In the genomic region with DNA sequence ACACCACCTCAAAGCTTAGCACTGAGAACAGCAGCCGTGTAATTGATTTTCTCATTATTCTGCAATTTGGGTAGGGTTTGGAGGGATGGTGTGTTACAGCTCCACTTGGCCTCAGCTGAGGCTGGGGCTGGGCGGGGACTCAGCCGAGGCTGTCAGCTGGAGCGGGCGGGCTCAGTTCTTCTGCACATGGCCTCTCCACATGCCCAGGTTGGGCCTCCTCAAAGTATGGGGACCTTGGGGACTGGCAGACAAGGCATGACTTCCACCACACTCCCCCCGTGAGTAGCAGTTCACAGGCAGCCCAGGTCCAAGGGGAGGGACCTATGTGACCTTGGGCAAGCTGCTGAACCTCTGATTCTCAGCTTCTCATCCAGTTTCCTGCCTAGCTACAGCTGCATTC, we compare ENCODE assay signal across 17 cellular contexts.
A peak's percentile ranks its signal among the peaks of the same experiment; 100 is the strongest.
DNase-seq lines count a peak whose midpoint lies in the region; ATAC-seq and TF ChIP-seq lines count a peak whose summit lies in the region.
"Had no signal": no experiment of that assay in that cellular context is flagged by ENCODE, and none has a peak within 500 bp of the region (broad histone marks: within the 10 kb centered on the region; RNA-seq: fewer than 3 reads in every experiment).

No MANE protein-coding gene starts in this region.

- no peaks in the 10 kb centered on the region for H3K9me3 Mint-ChIP-seq in activated naive CD4-positive, alpha-beta T cell treated with anti-CD3 and anti-CD28 coated beads, Interleukin-2, amount 10 ng/mL, durations not matched to agents 7 days and 5 days

- H3K23ac ChIP-seq in neuronal stem cell (ENCODE audit: low read depth, low read length, poor library complexity) = peak overlapping the region; percentile 21

- no peak overlapping the region for H2BK120ac ChIP-seq in neuronal stem cell (ENCODE audit: low read depth, low read length)

- peaks cover 3% of the 10 kb centered on the region for H3K79me1 ChIP-seq in neuronal stem cell (ENCODE audit: low read depth, low read length)

- no peak overlapping the region for H3K4me3 ChIP-seq in heart right ventricle
- H3K4me3 ChIP-seq in lower lobe of right lung = no peak overlapping the region
- no peak overlapping the region for H3K4me3 ChIP-seq in neuronal stem cell (ENCODE audit: low read length in 2 of 2)
- H3K4me3 ChIP-seq: BLaER1, HAP-1 had no signal

- no peak overlapping the region for H3K4ac ChIP-seq in neuronal stem cell (ENCODE audit: low read length)

- H4K91ac ChIP-seq in neuronal stem cell (ENCODE audit: low read depth, low read length, poor library complexity) = no peak overlapping the region

- H4K8ac ChIP-seq in neuronal stem cell (ENCODE audit: low read depth, low read length) = no peak overlapping the region

- H3K36me3 ChIP-seq in heart right ventricle (no peaks in the 10 kb centered on the region), lower lobe of right lung (no peaks in the 10 kb centered on the region), neuronal stem cell (replicated peaks in 1 of 2; ENCODE audit: control insufficient read depth in 2 of 2, insufficient read depth in 2 of 2, low read length in 2 of 2) (no peaks in the 10 kb centered on the region)
- H3K36me3 ChIP-seq: BLaER1, HAP-1 had no signal

- 74 to 89% methylated on average over 6 of the region's 6 CpGs for WGBS in heart right ventricle, 2 donors
- no CpG with 5 or more reads among the region's 6 CpGs for WGBS in neuronal stem cell (ENCODE audit: extremely low coverage in 2 of 2, insufficient read length in 2 of 2, insufficient replicate concordance in 1 of 2), 2 donors

- H2BK15ac ChIP-seq in neuronal stem cell (ENCODE audit: low read length) = no peak overlapping the region

- peak overlapping the region; percentile 56 for H2BK5ac ChIP-seq in neuronal stem cell (ENCODE audit: low read length)

- H3K4me2 ChIP-seq in neuronal stem cell (ENCODE audit: insufficient read depth, low read length, poor library complexity, severe bottlenecking) = no peak overlapping the region
- H3K4me2 ChIP-seq: BLaER1 had no signal

- H3K4me1 ChIP-seq in heart right ventricle (no peaks in the 10 kb centered on the region), lower lobe of right lung (peaks cover 32% of the 10 kb centered on the region), neuronal stem cell (ENCODE audit: control insufficient read depth in 2 of 2, insufficient read depth in 1 of 2, low read depth in 1 of 2, low read length in 2 of 2) (peaks cover 2 to 16% of the 10 kb centered on the region in 2 donors)
- H3K4me1 ChIP-seq: BLaER1, HAP-1 had no signal

- no peak for TF ChIP-seq CTCF in heart right ventricle (IDR thresholded peaks at IDR 0.05)
- TF ChIP-seq CTCF in lower lobe of right lung (IDR thresholded peaks at IDR 0.05) = no peak

- DNase-seq in Right ventricle myocardium inferior (ENCODE audit: missing footprints) (no peak), heart right ventricle (no peak), lower lobe of right lung (no peak), neuronal stem cell (ENCODE audit: low spot score) (no peak), left lobe of liver (ENCODE audit: low spot score) (no peak), anterior cingulate cortex (lab: John Stamatoyannopoulos, UW) (no peak)
- DNase-seq in activated naive CD4-positive, alpha-beta T cell treated with anti-CD3 and anti-CD28 coated beads, Interleukin-2, amount 10 ng/mL, durations not matched to agents 7 days and 5 days = no peak
- no peak for DNase-seq in activated CD4-positive, alpha-beta T cell treated with anti-CD3 and anti-CD28 coated beads, Interleukin-2, amount 50 U/mL, for 4 hours
- DNase-seq: CD4-positive, alpha-beta memory T cell; DMS153; DMS79; GF-D8 had no signal

- H3K9me3 ChIP-seq in heart right ventricle (no peaks in the 10 kb centered on the region), lower lobe of right lung (no peaks in the 10 kb centered on the region), neuronal stem cell (replicated peaks in 1 of 2; ENCODE audit: control insufficient read depth in 2 of 2, insufficient read depth in 1 of 2, low read depth in 1 of 2, low read length in 2 of 2) (peaks cover 0 to 2% of the 10 kb centered on the region in 2 donors)
- H3K9me3 ChIP-seq: BLaER1, HAP-1 had no signal

- H3K4me1 Mint-ChIP-seq in activated naive CD4-positive, alpha-beta T cell treated with anti-CD3 and anti-CD28 coated beads, Interleukin-2, amount 10 ng/mL, durations not matched to agents 7 days and 5 days = no peaks in the 10 kb centered on the region
- H3K4me1 Mint-ChIP-seq: CD14-positive monocyte had no signal

- no peaks in the 10 kb centered on the region for H3K36me3 Mint-ChIP-seq in activated naive CD4-positive, alpha-beta T cell treated with anti-CD3 and anti-CD28 coated beads, Interleukin-2, amount 10 ng/mL, durations not matched to agents 7 days and 5 days
- H3K36me3 Mint-ChIP-seq: CD14-positive monocyte; CD4-positive, alpha-beta memory T cell had no signal

- H3K27me3 Mint-ChIP-seq in activated naive CD4-positive, alpha-beta T cell treated with anti-CD3 and anti-CD28 coated beads, Interleukin-2, amount 10 ng/mL, durations not matched to agents 7 days and 5 days = peaks cover 26% of the 10 kb centered on the region

- peak; percentile 5 for ATAC-seq in Right ventricle myocardium inferior
- ATAC-seq in heart right ventricle = no peak
- no peak for ATAC-seq in lower lobe of right lung
- ATAC-seq in left lobe of liver = no peak
- ATAC-seq: HepG2 had no signal

- no peak overlapping the region for H3K9ac ChIP-seq in neuronal stem cell (ENCODE audit: low read depth, low read length, poor library complexity)
- H3K9ac ChIP-seq: BLaER1 had no signal

- no peak overlapping the region for H2AFZ ChIP-seq in neuronal stem cell (ENCODE audit: low read length)

- H3K27me3 ChIP-seq in heart right ventricle = peaks cover 0 to 69% (median 45%) of the 10 kb centered on the region in 7 donors
- H3K27me3 ChIP-seq in lower lobe of right lung (ENCODE audit: low read depth) = peaks cover 19% of the 10 kb centered on the region
- H3K27me3 ChIP-seq in neuronal stem cell (ENCODE audit: control insufficient read depth in 3 of 3, insufficient read depth in 3 of 3, low read depth in 1 of 3, low read length in 3 of 3) = peaks cover 0 to 48% (median 2%) of the 10 kb centered on the region in 3 experiments

- no peak overlapping the region for H3K14ac ChIP-seq in neuronal stem cell (ENCODE audit: low read length)

- intact Hi-C loops in Right ventricle myocardium inferior (cut with DNase I) (no loop called here), heart right ventricle (cut with DNase I) (loop anchor here in 3 of 10 donors (2.0 to 10.0 kb wide), 4 partner anchors 264 to 450 kb away; no protein-coding TSS in a partner anchor), lower lobe of right lung (cut with DNase I) (loop anchor here (10.0 kb wide), 1 partner anchor 424 kb away; no protein-coding TSS in a partner anchor)

- no peak overlapping the region for H3K18ac ChIP-seq in neuronal stem cell (ENCODE audit: low read length)

- H2AK5ac ChIP-seq in neuronal stem cell (ENCODE audit: low read depth, low read length) = no peak overlapping the region

- H3K27ac ChIP-seq in heart right ventricle (no peak overlapping the region), lower lobe of right lung (peak overlapping the region; percentile 33), neuronal stem cell (replicated peaks; ENCODE audit: low read length) (no peak overlapping the region)
- H3K27ac ChIP-seq: 22Rv1, BLaER1 had no signal

- H3K4me3 Mint-ChIP-seq in activated naive CD4-positive, alpha-beta T cell treated with anti-CD3 and anti-CD28 coated beads, Interleukin-2, amount 10 ng/mL, durations not matched to agents 7 days and 5 days = no peak overlapping the region
- H3K4me3 Mint-ChIP-seq: CD4-positive, alpha-beta memory T cell had no signal

- CTCF ChIA-PET in activated naive CD4-positive, alpha-beta T cell treated with anti-CD3 and anti-CD28 coated beads, Interleukin-2, amount 10 ng/mL, durations not matched to agents 7 days and 5 days (lab: Charles Lee) = interaction anchor here (1.6 kb wide), 1 partner anchor 447 kb away, joined by 6 read pairs; no protein-coding TSS in a partner anchor

- no peak overlapping the region for H2BK12ac ChIP-seq in neuronal stem cell (ENCODE audit: low read length)

- no peak overlapping the region for H3K27ac Mint-ChIP-seq in activated naive CD4-positive, alpha-beta T cell treated with anti-CD3 and anti-CD28 coated beads, Interleukin-2, amount 10 ng/mL, durations not matched to agents 7 days and 5 days
- H3K27ac Mint-ChIP-seq: CD4-positive, alpha-beta memory T cell had no signal
